12 cellular contexts compared by ENCODE assay signal in genomic region chr1:198679535-198680173, GRCh38.
DNase-seq lines count a peak whose midpoint lies in the region; ATAC-seq, FAIRE-seq and TF ChIP-seq lines count a peak whose summit lies in the region.
"Had no signal": no experiment of that assay in that cellular context is flagged by ENCODE, and none has a peak within 500 bp of the region (broad histone marks: within the 10 kb centered on the region; RNA-seq: fewer than 3 reads in every experiment).

No MANE protein-coding gene starts in this region.

- no peaks in the 10 kb centered on the region for H3K36me3 ChIP-seq in duodenal mucosa (ENCODE audit: control insufficient read depth in 1 of 2, insufficient read depth in 2 of 2, low read length in 2 of 2)

- H3K4me3 Mint-ChIP-seq in stimulated activated memory B cell treated with anti-CD40 and anti-IgM and Interleukin-4, amounts not matched to agents 10 μg/mL and 1 μg/mL and 100 μg/mL, for 72 hours: peak overlapping the region; percentile 73

- H3K9me3 Mint-ChIP-seq in stimulated activated memory B cell treated with anti-CD40 and anti-IgM and Interleukin-4, amounts not matched to agents 10 μg/mL and 1 μg/mL and 100 μg/mL, for 72 hours: no peaks in the 10 kb centered on the region

- peak overlapping the region; percentile 94 for H3K27ac Mint-ChIP-seq in stimulated activated memory B cell treated with anti-CD40 and anti-IgM and Interleukin-4, amounts not matched to agents 10 μg/mL and 1 μg/mL and 100 μg/mL, for 72 hours

- no peaks in the 10 kb centered on the region for H3K27me3 ChIP-seq in duodenal mucosa (ENCODE audit: control insufficient read depth in 1 of 2, insufficient read depth in 2 of 2, low read length in 2 of 2)

- H3K4me1 Mint-ChIP-seq in stimulated activated memory B cell treated with anti-CD40 and anti-IgM and Interleukin-4, amounts not matched to agents 10 μg/mL and 1 μg/mL and 100 μg/mL, for 72 hours: peaks cover 89% of the 10 kb centered on the region

- H3K9me3 ChIP-seq in duodenal mucosa (ENCODE audit: control insufficient read depth in 1 of 2, low read length in 2 of 2): no peaks in the 10 kb centered on the region
- H3K9me3 ChIP-seq: A549 had no signal

- peaks cover 0 to 6% of the 10 kb centered on the region in 2 donors for H3K4me1 ChIP-seq in duodenal mucosa (ENCODE audit: control insufficient read depth in 1 of 2, insufficient read depth in 2 of 2, low read length in 2 of 2)
- H3K4me1 ChIP-seq: A549 had no signal

- H3K9ac ChIP-seq in duodenal mucosa (ENCODE audit: low read depth in 1 of 2, low read length in 2 of 2): peak overlapping the region in 1 of 2 donors; percentile 2

- peak overlapping the region; percentile 7 to 40 for H3K4me3 ChIP-seq in duodenal mucosa (ENCODE audit: low read depth in 1 of 2, low read length in 2 of 2)
- H3K4me3 ChIP-seq: A549 had no signal

- TF ChIP-seq POLR2A in H54 (IDR thresholded peaks at IDR 0.05; ENCODE audit: low read depth, low read length): no peak

- H3K27ac ChIP-seq in duodenal mucosa (ENCODE audit: low read depth, low read length): peak overlapping the region; percentile 39
- H3K27ac ChIP-seq: A549 had no signal

- H3K27me3 Mint-ChIP-seq in stimulated activated memory B cell treated with anti-CD40 and anti-IgM and Interleukin-4, amounts not matched to agents 10 μg/mL and 1 μg/mL and 100 μg/mL, for 72 hours: no peaks in the 10 kb centered on the region

- H3K36me3 Mint-ChIP-seq in stimulated activated memory B cell treated with anti-CD40 and anti-IgM and Interleukin-4, amounts not matched to agents 10 μg/mL and 1 μg/mL and 100 μg/mL, for 72 hours: peaks cover 43% of the 10 kb centered on the region

- DNase-seq in activated CD4-positive, alpha-beta T cell treated with anti-CD3 and anti-CD28 coated beads for 48 hours: peak; percentile 42
- no peak for DNase-seq in activated CD4-positive, alpha-beta T cell treated with anti-CD3 and anti-CD28 coated beads for 1 hour
- DNase-seq in UCSD-AML1 (lab: John Stamatoyannopoulos, UW; ENCODE audit: unreplicated experiment): peak; percentile 5
- no peak for DNase-seq in H54 (ENCODE audit: insufficient read length, low spot score)
- DNase-seq in NCI-H526 treated with DMSO at 0.1 percent for 48 hours (lab: John Stamatoyannopoulos, UW): no peak
- DNase-seq: erythroblast, HCEC 1CT, NCI-H82 had no signal

- no peak for FAIRE-seq in H54 (lab: Jason Lieb, UNC)
- FAIRE-seq: A549 had no signal

- ATAC-seq in stimulated activated memory B cell treated with anti-CD40 and anti-IgM and Interleukin-4, amounts not matched to agents 10 μg/mL and 1 μg/mL and 100 μg/mL, for 72 hours: no peak
- ATAC-seq in HG02970 (IDR thresholded peaks at IDR 0.05; ENCODE audit: low FRiP score, unreplicated experiment): no peak
- ATAC-seq: A549 had no signal

Comparison
In these comparisons a context has a peak if more than half of its experiments do, and no peak if none do; other contexts are left out.
1. DNase-seq: peak in activated CD4-positive, alpha-beta T cell treated with anti-CD3 and anti-CD28 coated beads for 48 hours (single experiment) and UCSD-AML1 (single experiment); none in activated CD4-positive, alpha-beta T cell treated with anti-CD3 and anti-CD28 coated beads for 1 hour (single experiment), H54 (single experiment) and NCI-H526 treated with DMSO at 0.1 percent for 48 hours (single experiment).